Comparison of ENCODE assay signal across 32 cellular contexts in genomic region chr13:88857256-88857655, GRCh38.
A peak's percentile ranks its signal among the peaks of the same experiment; 100 is the strongest.
DNase-seq lines count a peak whose midpoint lies in the region; ATAC-seq lines count a peak whose summit lies in the region.
"Had no signal": no experiment of that assay in that cellular context is flagged by ENCODE, and none has a peak within 500 bp of the region (broad histone marks: within the 10 kb centered on the region; RNA-seq: fewer than 3 reads in every experiment).

No MANE protein-coding gene starts in this region.

- peaks cover 18% of the 10 kb centered on the region for H3K9me3 Mint-ChIP-seq in stimulated activated effector memory CD8-positive, alpha-beta T cell treated with anti-CD3 and anti-CD28 coated beads, Interleukin-12 subunit alpha, Interleukin-12 subunit beta, amount 100 ng/mL, for 72 hours

- H3K36me3 Mint-ChIP-seq in stimulated activated effector memory CD8-positive, alpha-beta T cell treated with anti-CD3 and anti-CD28 coated beads, Interleukin-12 subunit alpha, Interleukin-12 subunit beta, amount 100 ng/mL, for 72 hours = no peaks in the 10 kb centered on the region
- H3K36me3 Mint-ChIP-seq: activated naive CD4-positive, alpha-beta T cell treated with anti-CD3 and anti-CD28 coated beads, Interleukin-2, amount 50 U/mL, for 72 hours; CD4-positive, CD25-positive, alpha-beta regulatory T cell had no signal

- H3K27ac Mint-ChIP-seq in stimulated activated effector memory CD8-positive, alpha-beta T cell treated with anti-CD3 and anti-CD28 coated beads, Interleukin-12 subunit alpha, Interleukin-12 subunit beta, amount 100 ng/mL, for 72 hours = no peak overlapping the region
- H3K27ac Mint-ChIP-seq: activated CD8-positive, alpha-beta T cell treated with anti-CD3 and anti-CD28 coated beads, Interleukin-2, amount 10 ng/mL, durations not matched to agents 7 days and 5 days; activated naive CD4-positive, alpha-beta T cell treated with anti-CD3 and anti-CD28 coated beads, Interleukin-2, amount 50 U/mL, for 72 hours; CD4-positive, CD25-positive, alpha-beta regulatory T cell; natural killer cell treated with Interleukin-12 subunit alpha and Interleukin-12 subunit beta and Interleukin-15 and Interleukin-18, amount 100 ng/mL, for 72 hours; stimulated activated naive CD8-positive, alpha-beta T cell treated with anti-CD3 and anti-CD28 coated beads, Interleukin-15, amount 100 ng/mL, for 72 hours had no signal

- no peak for ATAC-seq in HG03469 (IDR thresholded peaks at IDR 0.05; ENCODE audit: unreplicated experiment)
- ATAC-seq in stimulated activated effector memory CD8-positive, alpha-beta T cell treated with anti-CD3 and anti-CD28 coated beads, Interleukin-12 subunit alpha, Interleukin-12 subunit beta, amount 100 ng/mL, for 72 hours = no peak
- ATAC-seq: activated CD8-positive, alpha-beta T cell treated with anti-CD3 and anti-CD28 coated beads, Interleukin-2, amount 10 ng/mL, durations not matched to agents 7 days and 5 days; activated naive CD4-positive, alpha-beta T cell treated with anti-CD3 and anti-CD28 coated beads, Interleukin-2, amount 50 U/mL, for 72 hours; HepG2; natural killer cell treated with Interleukin-12 subunit alpha and Interleukin-12 subunit beta and Interleukin-15 and Interleukin-18, amount 100 ng/mL, for 72 hours; psoas muscle; sciatic nerve; stimulated activated naive CD8-positive, alpha-beta T cell treated with anti-CD3 and anti-CD28 coated beads, Interleukin-15, amount 100 ng/mL, for 72 hours had no signal

- DNase-seq in DMS153 (lab: John Stamatoyannopoulos, UW) = peak; percentile 75
- peak; percentile 67 for DNase-seq in HCEC 1CT
- DNase-seq in NCI-H187 treated with DMSO at 0.1 percent for 48 hours (lab: John Stamatoyannopoulos, UW) = peak; percentile 86
- DNase-seq in NCI-H748 (lab: John Stamatoyannopoulos, UW; ENCODE audit: unreplicated experiment) = peak; percentile 79
- DNase-seq in amygdala (lab: John Stamatoyannopoulos, UW) = no peak
- DNase-seq in hypothalamus (lab: John Stamatoyannopoulos, UW) = no peak
- no peak for DNase-seq in stimulated activated effector memory CD8-positive, alpha-beta T cell treated with anti-CD3 and anti-CD28 coated beads, Interleukin-12 subunit alpha, Interleukin-12 subunit beta, amount 100 ng/mL, for 72 hours (ENCODE audit: low spot score in 2 of 2)
- DNase-seq: activated CD4-positive, alpha-beta T cell treated with anti-CD3 and anti-CD28 coated beads for 4 hours; activated CD8-positive, alpha-beta T cell treated with anti-CD3 and anti-CD28 coated beads, Interleukin-2, amount 10 ng/mL, durations not matched to agents 7 days and 5 days; AML-193; Calu3; CD4-positive, CD25-positive, alpha-beta regulatory T cell; colonic mucosa; effector CD4-positive, alpha-beta T cell; H7; mammary epithelial cell; NCI-H2171 treated with DMSO at 0.1 percent for 48 hours; NCI-H524 treated with DMSO at 0.1 percent for 48 hours; occipital lobe; Peyer's patch; psoas muscle; SHP77 treated with DMSO at 0.1 percent for 48 hours; stimulated activated CD8-positive, alpha-beta memory T cell treated with anti-CD3 and anti-CD28 coated beads, Interleukin-4, amount 100 ng/mL, for 48 hours; stimulated activated naive CD8-positive, alpha-beta T cell treated with anti-CD3 and anti-CD28 coated beads, Interleukin-15, amount 100 ng/mL, for 72 hours; SW 1271; T-helper 9 cell; uterus had no signal

- no peak overlapping the region for H3K4me3 Mint-ChIP-seq in stimulated activated effector memory CD8-positive, alpha-beta T cell treated with anti-CD3 and anti-CD28 coated beads, Interleukin-12 subunit alpha, Interleukin-12 subunit beta, amount 100 ng/mL, for 72 hours
- H3K4me3 Mint-ChIP-seq: activated CD8-positive, alpha-beta T cell treated with anti-CD3 and anti-CD28 coated beads, Interleukin-2, amount 10 ng/mL, durations not matched to agents 7 days and 5 days; CD4-positive, CD25-positive, alpha-beta regulatory T cell; natural killer cell treated with Interleukin-12 subunit alpha and Interleukin-12 subunit beta and Interleukin-15 and Interleukin-18, amount 100 ng/mL, for 72 hours; stimulated activated naive CD8-positive, alpha-beta T cell treated with anti-CD3 and anti-CD28 coated beads, Interleukin-15, amount 100 ng/mL, for 72 hours had no signal

- no peaks in the 10 kb centered on the region for H3K4me1 Mint-ChIP-seq in stimulated activated effector memory CD8-positive, alpha-beta T cell treated with anti-CD3 and anti-CD28 coated beads, Interleukin-12 subunit alpha, Interleukin-12 subunit beta, amount 100 ng/mL, for 72 hours
- H3K4me1 Mint-ChIP-seq: CD4-positive, CD25-positive, alpha-beta regulatory T cell; stimulated activated naive CD8-positive, alpha-beta T cell treated with anti-CD3 and anti-CD28 coated beads, Interleukin-15, amount 100 ng/mL, for 72 hours had no signal

Comparison
In these comparisons a context has a peak if more than half of its experiments do, and no peak if none do; other contexts are left out.
1. DNase-seq: peak in DMS153 (single experiment), HCEC 1CT (single experiment), NCI-H187 treated with DMSO at 0.1 percent for 48 hours (single experiment) and NCI-H748 (single experiment); none in amygdala (0 of 56), hypothalamus (0 of 51) and stimulated activated effector memory CD8-positive, alpha-beta T cell treated with anti-CD3 and anti-CD28 coated beads, Interleukin-12 subunit alpha, Interleukin-12 subunit beta, amount 100 ng/mL, for 72 hours (0 of 2).